Comparison of ENCODE assay signal across 8 cellular contexts in genomic region chr7:134865001-134865845, GRCh38.
DNase-seq lines count a peak whose midpoint lies in the region; ATAC-seq and TF ChIP-seq lines count a peak whose summit lies in the region.

No MANE protein-coding gene starts in this region.

- H3K36me3 ChIP-seq in fibroblast of lung (ENCODE audit: control insufficient read depth, insufficient read depth, low read length) (peaks cover 4% of the 10 kb centered on the region), spleen (peaks cover 0 to 10% (median 0%) of the 10 kb centered on the region in 6 donors), HAP-1 (replicated peaks) (peaks cover 4% of the 10 kb centered on the region; the same call in 1 of the 2 replicates)

- H3K9me3 ChIP-seq in fibroblast of lung (ENCODE audit: control insufficient read depth, insufficient read depth, low read depth, low read length) (no peaks in the 10 kb centered on the region), spleen (no peaks in the 10 kb centered on the region), HAP-1 (no peaks in the 10 kb centered on the region)

- intact Hi-C loops in spleen (cut with DNase I; ENCODE audit: low total_unique reads) = no loop called here

- TF ChIP-seq POLR2A in spleen (IDR thresholded peaks at IDR 0.05) = no peak

- H3K27ac ChIP-seq in fibroblast of lung (ENCODE audit: insufficient read depth, low read length) = peak overlapping the region; percentile 74
- H3K27ac ChIP-seq in spleen = peak overlapping the region in 7 of 8 donors; percentile 7 to 52 (median 51)

- peak overlapping the region; percentile 92 for H3K4me2 ChIP-seq in fibroblast of lung (ENCODE audit: extremely low read depth, insufficient read depth, low read length)

- WGBS in spleen, 5 donors = 33 to 48% (median 38%) methylated on average over 9 of the region's 9 CpGs

- H3K9me3 Mint-ChIP-seq in WTC11 = no peaks in the 10 kb centered on the region

- H3K27me3 ChIP-seq in fibroblast of lung (ENCODE audit: control insufficient read depth, insufficient read depth, low read length) (no peaks in the 10 kb centered on the region), spleen (replicated peaks in 1 of 7) (no peaks in the 10 kb centered on the region), HAP-1 (ENCODE audit: low read depth) (no peaks in the 10 kb centered on the region)

- no peaks in the 10 kb centered on the region for H4K20me1 ChIP-seq in fibroblast of lung (ENCODE audit: control insufficient read depth, extremely low read depth, insufficient read depth, low read length)

- peaks cover 17% of the 10 kb centered on the region for H3K36me3 Mint-ChIP-seq in WTC11

- ATAC-seq in WTC11 (peak; percentile 85), GM21528 (IDR thresholded peaks at IDR 0.05; ENCODE audit: low FRiP score, unreplicated experiment) (no peak)

- peak overlapping the region; percentile 18 for H3K9ac ChIP-seq in fibroblast of lung (ENCODE audit: insufficient read depth, low read length)

- in situ Hi-C loops in HAP-1 (cut with MboI; ENCODE audit: low sequenced_read_pairs) = no loop called here

- H3K27me3 Mint-ChIP-seq in WTC11 (ENCODE audit: low read depth) = no peaks in the 10 kb centered on the region

- H3K27ac Mint-ChIP-seq in WTC11 = peak overlapping the region; percentile 73

- no peak for TF ChIP-seq CTCF in WTC11 (IDR thresholded peaks at IDR 0.05)
- no peak for TF ChIP-seq CTCF in fibroblast of lung (conservative IDR thresholded peaks at IDR 0.05 in 1 of 2, IDR thresholded peaks at IDR 0.05 in 1 of 2; ENCODE audit: low read depth in 1 of 2, low read length in 2 of 2)
- no peak for TF ChIP-seq CTCF in spleen (IDR thresholded peaks at IDR 0.05 in 8 of 11, conservative IDR thresholded peaks at IDR 0.05 in 3 of 11)

- peaks cover 31% of the 10 kb centered on the region for H3K4me1 Mint-ChIP-seq in WTC11

- H3K4me3 ChIP-seq in fibroblast of lung (replicated peaks in 1 of 4; ENCODE audit: control extremely low read depth in 1 of 4, insufficient read depth in 1 of 4, low read depth in 3 of 4, low read length in 4 of 4) (peak overlapping the region; percentile 22 to 47 (median 36)), spleen (peak overlapping the region in 2 of 8 donors; percentile 8 to 38), HAP-1 (no peak overlapping the region)

- DNase-seq in activated T-cell treated with anti-CD3 and anti-CD28 coated beads for 24 hours (ENCODE audit: low read depth) (peak; percentile 11), WTC11 (ENCODE audit: low spot score) (no peak), fibroblast of lung (ENCODE audit: low read depth in 2 of 2) (peak; percentile 63 to 64), spleen (no peak), NCI-H2196 treated with DMSO at 0.1 percent for 48 hours (lab: John Stamatoyannopoulos, UW; ENCODE audit: unreplicated experiment) (no peak), HAP-1 (ENCODE audit: low spot score in 2 of 2) (no peak)
- no peak for DNase-seq in activated T-cell treated with anti-CD3 and anti-CD28 coated beads, Interleukin-2, amount 50 U/mL, for 1 hour

- CTCF ChIA-PET in WTC11 (lab: Charles Lee) = interaction anchor here (1.2 kb wide), 1 partner anchor 8 kb away, joined by 3 read pairs; no protein-coding TSS in a partner anchor

- POLR2A ChIA-PET in WTC11 (lab: Charles Lee) = no interaction called here

- no peak overlapping the region; the same call in 1 of the 2 replicates for H3K4me3 Mint-ChIP-seq in WTC11

- no peak overlapping the region for H2AFZ ChIP-seq in fibroblast of lung (ENCODE audit: low read length)

- peaks cover 33% of the 10 kb centered on the region for H3K79me2 ChIP-seq in fibroblast of lung (ENCODE audit: control insufficient read depth, insufficient read depth, low read length)

- H3K4me1 ChIP-seq in fibroblast of lung (ENCODE audit: control insufficient read depth, extremely low read depth, insufficient read depth, low read length) = peaks cover 15% of the 10 kb centered on the region
- H3K4me1 ChIP-seq in spleen = peaks cover 8 to 34% (median 16%) of the 10 kb centered on the region in 6 donors
- peaks cover 5% of the 10 kb centered on the region; the same call in 1 of the 2 replicates for H3K4me1 ChIP-seq in HAP-1

TF ChIP-seq in WTC11, 78 proteins besides CTCF, POLR2A, EP300 and RAD21:
- TF ChIP-seq ETV6 (CRISPR knock-in tag; IDR thresholded peaks at IDR 0.05) (0 out of 2 replicates have a peak, but pooled peaks have one; percentile 25), TEAD4 (CRISPR knock-in tag; IDR thresholded peaks at IDR 0.05) (no peak)
TF ChIP-seq in WTC11: peak in this region for 1.

Comparison
In these comparisons a context has a peak if more than half of its experiments do, and no peak if none do; other contexts are left out.
1. DNase-seq: peak in activated T-cell treated with anti-CD3 and anti-CD28 coated beads for 24 hours (single experiment) and fibroblast of lung (2 of 2); none in activated T-cell treated with anti-CD3 and anti-CD28 coated beads, Interleukin-2, amount 50 U/mL, for 1 hour (single experiment), WTC11 (single experiment), spleen (single experiment), NCI-H2196 treated with DMSO at 0.1 percent for 48 hours (single experiment) and HAP-1 (0 of 2).